In the genomic region with DNA sequence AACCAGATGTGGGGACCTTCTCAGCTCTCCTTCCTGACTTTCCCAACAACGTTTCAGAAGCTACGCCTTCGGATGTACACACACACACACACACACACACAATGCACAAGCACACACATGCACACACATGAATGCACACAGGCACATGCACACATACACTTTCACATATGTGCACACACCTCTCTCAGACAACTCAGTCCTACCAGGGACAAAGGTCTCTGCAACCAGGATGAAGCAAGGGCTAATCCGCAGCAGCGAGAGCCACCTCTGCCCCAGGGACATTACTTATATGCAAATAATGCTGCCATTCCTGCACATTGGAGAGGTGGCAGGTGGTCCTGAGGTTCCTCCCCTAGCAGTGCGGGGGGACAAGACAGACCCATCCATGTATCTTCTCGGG, we compare ENCODE assay signal across 19 cellular contexts. TPM values are rescaled to one million over a fixed set of nuclear protein-coding genes. Genes with fewer than 3 reads are reported as not detected.
A peak's percentile ranks its signal among the peaks of the same experiment; 100 is the strongest.
DNase-seq lines count a peak whose midpoint lies in the region; ATAC-seq, FAIRE-seq and TF ChIP-seq lines count a peak whose summit lies in the region.
"Had no signal": no experiment of that assay in that cellular context is flagged by ENCODE, and none has a peak within 500 bp of the region (broad histone marks: within the 10 kb centered on the region; RNA-seq: fewer than 3 reads in every experiment).

No MANE protein-coding gene starts in this region.

- H2BK5ac ChIP-seq in neuronal stem cell (ENCODE audit: low read length), result no peak overlapping the region

- in situ Hi-C loops in HepG2 (cut with HindIII; ENCODE audit: extremely low pct_ligation_motif_present, low pct_unique_long_range_greater_than_20kb), result no loop called here

- H3K36me3 ChIP-seq in left ventricle myocardium inferior (no peaks in the 10 kb centered on the region), HepG2 (replicated peaks in 1 of 2; ENCODE audit: control insufficient read depth in 1 of 2, insufficient read depth in 2 of 2, low read length in 2 of 2) (no peaks in the 10 kb centered on the region), neuronal stem cell (replicated peaks in 1 of 2; ENCODE audit: control insufficient read depth in 2 of 2, insufficient read depth in 2 of 2, low read length in 2 of 2) (no peaks in the 10 kb centered on the region), colonic mucosa (no peaks in the 10 kb centered on the region), aorta (ENCODE audit: control insufficient read depth in 1 of 2, insufficient read depth in 2 of 2, low read length in 1 of 2) (no peaks in the 10 kb centered on the region)

- CTCF ChIA-PET in HepG2 (lab: Yijun Ruan, JAX; ENCODE audit: low intra/inter-chr PET ratio, low total read pairs), result no interaction called here

- FAIRE-seq in HepG2 (lab: Jason Lieb, UNC), result no peak
- FAIRE-seq: GM12892, GM19239 had no signal

- H3K4me1 ChIP-seq in left ventricle myocardium inferior (peaks cover 23% of the 10 kb centered on the region), HepG2 (ENCODE audit: insufficient read depth, low read length) (peaks cover 35% of the 10 kb centered on the region), neuronal stem cell (ENCODE audit: control insufficient read depth in 2 of 2, insufficient read depth in 1 of 2, low read depth in 1 of 2, low read length in 2 of 2) (peaks cover 4 to 6% of the 10 kb centered on the region in 2 donors), colonic mucosa (no peaks in the 10 kb centered on the region), aorta (ENCODE audit: control insufficient read depth in 1 of 2, insufficient read depth in 2 of 2, low read length in 2 of 2) (no peaks in the 10 kb centered on the region)

- no peak overlapping the region for H3K4ac ChIP-seq in neuronal stem cell (ENCODE audit: low read length)

- H2BK15ac ChIP-seq in neuronal stem cell (ENCODE audit: low read length), result peak overlapping the region; percentile 84

- POLR2A ChIA-PET in HepG2 (lab: Yijun Ruan, JAX), result no interaction called here

- 83% methylated on average over 4 of the region's 7 CpGs for WGBS in HepG2 (ENCODE audit: low lambda C conversion rate)
- no CpG with 5 or more reads among the region's 7 CpGs for WGBS in neuronal stem cell (ENCODE audit: extremely low coverage in 2 of 2, insufficient read length in 2 of 2, insufficient replicate concordance in 1 of 2), 2 donors
- 86 to 91% methylated on average over 7 of the region's 7 CpGs for WGBS in aorta, 2 donors

- no peaks in the 10 kb centered on the region for H3K79me1 ChIP-seq in neuronal stem cell (ENCODE audit: low read depth, low read length)

- no peak overlapping the region for H3K9ac ChIP-seq in HepG2 (ENCODE audit: insufficient read depth, low read depth, low read length)
- H3K9ac ChIP-seq in neuronal stem cell (ENCODE audit: low read depth, low read length, poor library complexity), result no peak overlapping the region
- no peak overlapping the region for H3K9ac ChIP-seq in colonic mucosa (ENCODE audit: low read depth in 2 of 2, low read length in 2 of 2)

- H2BK120ac ChIP-seq in neuronal stem cell (ENCODE audit: low read depth, low read length), result no peak overlapping the region

- DNase-seq in Right ventricle myocardium superior (peak; percentile 17), left ventricle myocardium inferior (no peak), HepG2 (ENCODE audit: low spot score) (peak; percentile 37), neuronal stem cell (ENCODE audit: low spot score) (no peak), colonic mucosa (no peak), aorta (no peak)
- DNase-seq: CD8-positive, alpha-beta memory T cell; DND-41; GDM1; HCEC 1CT had no signal

- TF ChIP-seq EP300 in HepG2 (IDR thresholded peaks at IDR 0.05; ENCODE audit: low read depth in 2 of 2, low read length in 2 of 2) (no peak), HepG2 (CRISPR knock-in tag; IDR thresholded peaks at IDR 0.05; ENCODE audit: borderline replicate concordance) (no peak)

- no peak overlapping the region for H4K91ac ChIP-seq in neuronal stem cell (ENCODE audit: low read depth, low read length, poor library complexity)

- no peaks in the 10 kb centered on the region for H4K20me1 ChIP-seq in HepG2 (ENCODE audit: insufficient read depth, low read length)

- TF ChIP-seq RAD21 in HepG2 (CRISPR knock-in tag; IDR thresholded peaks at IDR 0.05), result no peak

- no peak overlapping the region for H3K4me2 ChIP-seq in HepG2 (ENCODE audit: low read depth, low read length)
- no peak overlapping the region for H3K4me2 ChIP-seq in neuronal stem cell (ENCODE audit: insufficient read depth, low read length, poor library complexity, severe bottlenecking)

- H3K18ac ChIP-seq in neuronal stem cell (ENCODE audit: low read length), result peak overlapping the region; percentile 20

- H3K79me2 ChIP-seq in HepG2 (ENCODE audit: insufficient read depth, low read length), result no peaks in the 10 kb centered on the region

- H3K4me3 ChIP-seq in left ventricle myocardium inferior (no peak overlapping the region), HepG2 (replicated peaks in 1 of 3; ENCODE audit: insufficient read depth in 1 of 3, low read depth in 2 of 3, low read length in 3 of 3) (no peak overlapping the region), neuronal stem cell (ENCODE audit: low read length in 2 of 2) (no peak overlapping the region), colonic mucosa (no peak overlapping the region), aorta (ENCODE audit: low read length in 2 of 2) (no peak overlapping the region)

- no peak overlapping the region for H3K23ac ChIP-seq in neuronal stem cell (ENCODE audit: low read depth, low read length, poor library complexity)

- H3K27me3 ChIP-seq in left ventricle myocardium inferior (ENCODE audit: low read depth), result no peaks in the 10 kb centered on the region
- no peaks in the 10 kb centered on the region for H3K27me3 ChIP-seq in HepG2 (ENCODE audit: control insufficient read depth in 1 of 2, insufficient read depth in 2 of 2, low read length in 2 of 2)
- H3K27me3 ChIP-seq in neuronal stem cell (ENCODE audit: control insufficient read depth in 3 of 3, insufficient read depth in 3 of 3, low read depth in 1 of 3, low read length in 3 of 3), result no peaks in the 10 kb centered on the region
- no peaks in the 10 kb centered on the region for H3K27me3 ChIP-seq in colonic mucosa
- H3K27me3 ChIP-seq in aorta (ENCODE audit: control insufficient read depth in 1 of 2, insufficient read depth in 2 of 2, low read length in 1 of 2), result no peaks in the 10 kb centered on the region

- BruUV-seq in HepG2 (replicated peaks; lab: Mats Ljungman, UMichigan), result no TSS peak

- H2AK5ac ChIP-seq in neuronal stem cell (ENCODE audit: low read depth, low read length), result peak overlapping the region; percentile 24

- no peak for TF ChIP-seq CTCF in left ventricle myocardium inferior (IDR thresholded peaks at IDR 0.05; ENCODE audit: borderline replicate concordance)
- no peak for TF ChIP-seq CTCF in HepG2 (CRISPR knock-in tag; IDR thresholded peaks at IDR 0.05)
- no peak for TF ChIP-seq CTCF in colonic mucosa (IDR thresholded peaks at IDR 0.05)

- intact Hi-C loops in Right ventricle myocardium superior (cut with DNase I) (no loop called here), left ventricle myocardium inferior (cut with micrococcal nuclease) (no loop called here), HepG2 (cut with micrococcal nuclease; ENCODE audit: unreplicated experiment) (no loop called here), colonic mucosa (cut with DNase I) (no loop called here), aorta (cut with DNase I) (no loop called here)

- no peak for TF ChIP-seq POLR2A in HepG2 (IDR thresholded peaks at IDR 0.05; ENCODE audit: insufficient read depth in 1 of 2, low read depth in 2 of 2, low read length in 2 of 2)

- no peak overlapping the region for H3K14ac ChIP-seq in neuronal stem cell (ENCODE audit: low read length)

- no peak overlapping the region for H4K8ac ChIP-seq in neuronal stem cell (ENCODE audit: low read depth, low read length)

- no peak overlapping the region for H3K27ac ChIP-seq in left ventricle myocardium inferior (replicated peaks)
- H3K27ac ChIP-seq in HepG2 (ENCODE audit: extremely low read length, insufficient read depth, low read length), result no peak overlapping the region
- H3K27ac ChIP-seq in neuronal stem cell (replicated peaks; ENCODE audit: low read length), result no peak overlapping the region
- H3K27ac ChIP-seq in colonic mucosa, result no peak overlapping the region
- H3K27ac ChIP-seq in aorta (ENCODE audit: low read depth in 1 of 2, low read length in 2 of 2), result no peak overlapping the region
- H3K27ac ChIP-seq: 22Rv1 had no signal

- ATAC-seq in Right ventricle myocardium superior (ENCODE audit: poor library complexity) (no peak), HepG2 (peak; percentile 43; the same call in 1 of the 3 replicates), HG03159 (IDR thresholded peaks at IDR 0.05; ENCODE audit: unreplicated experiment) (no peak), aorta (ENCODE audit: low FRiP score) (no peak)

- no peak overlapping the region for H2AFZ ChIP-seq in HepG2 (ENCODE audit: low read length)
- H2AFZ ChIP-seq in neuronal stem cell (ENCODE audit: low read length), result no peak overlapping the region

- H3K9me3 ChIP-seq in left ventricle myocardium inferior (replicated peaks) (peaks cover 22% of the 10 kb centered on the region), HepG2 (ENCODE audit: low read length) (no peaks in the 10 kb centered on the region), neuronal stem cell (replicated peaks in 1 of 2; ENCODE audit: control insufficient read depth in 2 of 2, insufficient read depth in 1 of 2, low read depth in 1 of 2, low read length in 2 of 2) (peaks cover 0 to 6% of the 10 kb centered on the region in 2 donors), colonic mucosa (no peaks in the 10 kb centered on the region), aorta (ENCODE audit: control insufficient read depth, low read length) (peaks cover 2% of the 10 kb centered on the region)

- H2BK12ac ChIP-seq in neuronal stem cell (ENCODE audit: low read length), result no peak overlapping the region

RNA-seq across cellular contexts. Expression of a gene that starts 27.4 kb away (rescaled TPM):
- total RNA-seq in Right ventricle myocardium superior, result 0.22 TPM
- 0.38 TPM for total RNA-seq in left ventricle myocardium inferior
- total RNA-seq in HepG2 (2016; rRNA removed; fragmentation: Illumina TruSeq; extraction: Trizol), result 0.14 and 0.58 TPM in 2 replicates
- 0.10 and 0.18 TPM in 2 replicates for total RNA-seq in HepG2 (2016; cell fraction: cytosol; rRNA removed; fragmentation: Illumina TruSeq; extraction: Trizol; ENCODE audit: low read depth)
- total RNA-seq in HepG2 (2016; cell fraction: insoluble cytoplasmic fraction; rRNA removed; fragmentation: Illumina TruSeq; extraction: Trizol), result 0.09 and 0.74 TPM in 2 replicates
- total RNA-seq in HepG2 (2016; cell fraction: membrane; rRNA removed; fragmentation: Illumina TruSeq; extraction: Trizol), result 0.17 and 0.31 TPM in 2 replicates
- total RNA-seq in HepG2 (2016; cell fraction: nucleus; rRNA removed; fragmentation: Illumina TruSeq; extraction: Trizol), result 0.47 and 1.4 TPM in 2 replicates
- 0.13 and 0.26 TPM in 2 replicates for polyA plus RNA-seq in HepG2 (2011; rRNA removed)
- 0.11 TPM in 1 of 2 replicates, not detected in the other for polyA plus RNA-seq in HepG2 (2011; cell fraction: cytosol; rRNA removed)
- 0.31 and 1.3 TPM in 2 replicates for polyA plus RNA-seq in HepG2 (2011; cell fraction: nucleus; rRNA removed)
- 0.04 TPM in 1 of 2 replicates, not detected in the other for polyA plus RNA-seq in HepG2 (2012)
- polyA plus RNA-seq in HepG2 (2016; cell fraction: cytosol; fragmentation: Illumina TruSeq; extraction: Trizol; ENCODE audit: low read depth), result 0.09 and 0.12 TPM in 2 replicates
- polyA plus RNA-seq in HepG2 (2016; cell fraction: insoluble cytoplasmic fraction; fragmentation: Illumina TruSeq; extraction: Trizol; ENCODE audit: low read depth), result 0.21 and 0.39 TPM in 2 replicates
- polyA plus RNA-seq in HepG2 (2016; cell fraction: membrane; fragmentation: Illumina TruSeq; extraction: Trizol; ENCODE audit: low read depth), result 0.22 TPM in 2 replicates
- polyA plus RNA-seq in HepG2 (2016; cell fraction: nucleus; fragmentation: Illumina TruSeq; extraction: Trizol; ENCODE audit: insufficient read depth, low read depth), result 1.7 and 3.1 TPM in 2 replicates
- polyA minus RNA-seq in HepG2 (2011; rRNA and poly(A)+ RNA removed; ENCODE audit: low replicate concordance), result 0.16 TPM in 1 of 2 replicates, not detected in the other
- not detected in 2 replicates for polyA minus RNA-seq in HepG2 (2011; cell fraction: cytosol; rRNA and poly(A)+ RNA removed)
- polyA minus RNA-seq in HepG2 (2011; cell fraction: nucleus; rRNA and poly(A)+ RNA removed), result 0.12 and 0.39 TPM in 2 replicates
- polyA plus RNA-seq in neuronal stem cell (2013, experiment 1 of 2), result 0.06 TPM
- polyA plus RNA-seq in neuronal stem cell (2013, experiment 2 of 2), result 0.01 TPM
- not detected for total RNA-seq in colonic mucosa
- not detected for total RNA-seq in aorta
- not detected for polyA plus RNA-seq in aorta
- total RNA-seq: A673; Caco-2; CD8-positive, alpha-beta memory T cell; H4 had no signal
- polyA plus RNA-seq: BJ; CD14-positive monocyte; CD8-positive, alpha-beta memory T cell had no signal

Comparison
In these comparisons a context has a peak if more than half of its experiments do, and no peak if none do; other contexts are left out.
1. DNase-seq: peak in Right ventricle myocardium superior (single experiment) and HepG2 (single experiment); none in left ventricle myocardium inferior (single experiment), neuronal stem cell (single experiment), colonic mucosa (single experiment) and aorta (0 of 2).